27 cellular contexts compared by ENCODE assay signal in genomic region chr14:100781952-100782351, GRCh38. TPM values are rescaled to one million over a fixed set of nuclear protein-coding genes. Genes with fewer than 3 reads are reported as not detected.
DNase-seq lines count a peak whose midpoint lies in the region; ATAC-seq, FAIRE-seq and TF ChIP-seq lines count a peak whose summit lies in the region.
"Had no signal": no experiment of that assay in that cellular context is flagged by ENCODE, and none has a peak within 500 bp of the region (broad histone marks: within the 10 kb centered on the region; RNA-seq: fewer than 3 reads in every experiment).

No MANE protein-coding gene starts in this region.

- TF ChIP-seq EP300 in HepG2 (IDR thresholded peaks at IDR 0.05; ENCODE audit: low read depth in 2 of 2, low read length in 2 of 2), result no peak
- no peak for TF ChIP-seq EP300 in HepG2 (CRISPR knock-in tag; IDR thresholded peaks at IDR 0.05; ENCODE audit: borderline replicate concordance)

- no peak overlapping the region for H3K27ac ChIP-seq in HepG2 (ENCODE audit: extremely low read length, insufficient read depth, low read length)
- no peak overlapping the region for H3K27ac ChIP-seq in CD8-positive, alpha-beta T cell (ENCODE audit: low read depth, low read length)
- H3K27ac ChIP-seq in psoas muscle, result no peak overlapping the region
- H3K27ac ChIP-seq in testis, result no peak overlapping the region
- H3K27ac ChIP-seq: A549; BLaER1 treated with 17β-estradiol and CSF1 and Interleukin-3, amounts not matched to agents 10 nM and 100 nM; KMS-11; SJCRH30 had no signal

- H3K36me3 ChIP-seq in HepG2 (replicated peaks in 1 of 2; ENCODE audit: control insufficient read depth in 1 of 2, insufficient read depth in 2 of 2, low read length in 2 of 2) (no peaks in the 10 kb centered on the region), psoas muscle (ENCODE audit: insufficient read depth in 1 of 2, low read depth in 1 of 2) (no peaks in the 10 kb centered on the region), testis (ENCODE audit: low read depth, missing control alignments) (no peaks in the 10 kb centered on the region)
- H3K36me3 ChIP-seq in CD8-positive, alpha-beta T cell (ENCODE audit: insufficient read depth, low read length), result no peaks in the 10 kb centered on the region
- H3K36me3 ChIP-seq: BLaER1 treated with 17β-estradiol and CSF1 and Interleukin-3, amounts not matched to agents 10 nM and 100 nM; HAP-1; SJCRH30 had no signal

- H3K27ac Mint-ChIP-seq in brain (peak overlapping the region in 3 of 5 experiments; percentile 41 to 99 (median 95)), type B pancreatic cell (peak overlapping the region; percentile 59)
- no peak overlapping the region for H3K27ac Mint-ChIP-seq in CD8-positive, alpha-beta T cell
- H3K27ac Mint-ChIP-seq: CD4-positive, alpha-beta memory T cell; HFFc6 had no signal

- H3K4me2 ChIP-seq in HepG2 (ENCODE audit: low read depth, low read length), result no peak overlapping the region
- H3K4me2 ChIP-seq: A549; BLaER1 treated with 17β-estradiol and CSF1 and Interleukin-3, amounts not matched to agents 10 nM and 100 nM; KMS-11 had no signal

- H3K4me1 ChIP-seq in HepG2 (ENCODE audit: insufficient read depth, low read length), result peaks cover 50% of the 10 kb centered on the region
- H3K4me1 ChIP-seq in CD8-positive, alpha-beta T cell (ENCODE audit: insufficient read depth, low read length), result no peaks in the 10 kb centered on the region
- peaks cover 13% of the 10 kb centered on the region for H3K4me1 ChIP-seq in psoas muscle
- no peaks in the 10 kb centered on the region for H3K4me1 ChIP-seq in testis
- H3K4me1 ChIP-seq: A549; BLaER1 treated with 17β-estradiol and CSF1 and Interleukin-3, amounts not matched to agents 10 nM and 100 nM; Caco-2; HAP-1 had no signal

- no peak overlapping the region for H2AFZ ChIP-seq in HepG2 (ENCODE audit: low read length)

- TF ChIP-seq RAD21 in HepG2 (CRISPR knock-in tag; IDR thresholded peaks at IDR 0.05), result no peak

- H3K27me3 Mint-ChIP-seq in brain, result peaks cover 15% of the 10 kb centered on the region
- peaks cover 34% of the 10 kb centered on the region for H3K27me3 Mint-ChIP-seq in type B pancreatic cell
- no peaks in the 10 kb centered on the region for H3K27me3 Mint-ChIP-seq in CD8-positive, alpha-beta T cell (ENCODE audit: low read depth)

- H3K4me3 ChIP-seq in HepG2 (replicated peaks in 1 of 3; ENCODE audit: insufficient read depth in 1 of 3, low read depth in 2 of 3, low read length in 3 of 3) (no peak overlapping the region), psoas muscle (no peak overlapping the region), testis (no peak overlapping the region)
- no peak overlapping the region for H3K4me3 ChIP-seq in CD8-positive, alpha-beta T cell (ENCODE audit: low read depth, low read length)
- H3K4me3 ChIP-seq: A549; BLaER1 treated with 17β-estradiol and CSF1 and Interleukin-3, amounts not matched to agents 10 nM and 100 nM; GM12878; HAP-1; SJCRH30 had no signal

- POLR2A ChIA-PET in HepG2 (lab: Yijun Ruan, JAX), result no interaction called here
- POLR2A ChIA-PET in CD8-positive, alpha-beta T cell (lab: Charles Lee), result no interaction called here

- ATAC-seq in HepG2, result no peak
- no peak for ATAC-seq in CD8-positive, alpha-beta T cell
- ATAC-seq in psoas muscle, result no peak
- ATAC-seq: A549, GM12878, PC-3, Right ventricle myocardium inferior had no signal

- H3K9me3 Mint-ChIP-seq in brain (peaks cover 0 to 18% (median 0%) of the 10 kb centered on the region in 5 experiments), type B pancreatic cell (no peaks in the 10 kb centered on the region)
- H3K9me3 Mint-ChIP-seq in CD8-positive, alpha-beta T cell, result no peaks in the 10 kb centered on the region
- H3K9me3 Mint-ChIP-seq: CD4-positive, alpha-beta memory T cell; HFFc6 had no signal

- intact Hi-C loops in HepG2 (cut with micrococcal nuclease; ENCODE audit: unreplicated experiment), result no loop called here
- intact Hi-C loops in posterior vena cava (cut with DNase I), result no loop called here
- intact Hi-C loops in CD8-positive, alpha-beta T cell (cut with DNase I, micrococcal nuclease), result no loop called here
- intact Hi-C loops in psoas muscle (cut with DNase I), result no loop called here
- intact Hi-C loops in testis (cut with DNase I; ENCODE audit: low total_unique reads), result no loop called here

- H3K4me1 Mint-ChIP-seq in brain, result peaks cover 85% of the 10 kb centered on the region
- peaks cover 58% of the 10 kb centered on the region for H3K4me1 Mint-ChIP-seq in type B pancreatic cell (ENCODE audit: unreplicated experiment)
- no peaks in the 10 kb centered on the region for H3K4me1 Mint-ChIP-seq in CD8-positive, alpha-beta T cell (ENCODE audit: low read depth)
- H3K4me1 Mint-ChIP-seq: CD4-positive, alpha-beta memory T cell had no signal

- BruUV-seq in HepG2 (replicated peaks; lab: Mats Ljungman, UMichigan), result no TSS peak

- no peak for FAIRE-seq in HepG2 (lab: Jason Lieb, UNC)
- FAIRE-seq: A549, GM12878 had no signal

- no peak overlapping the region for H3K9ac ChIP-seq in HepG2 (ENCODE audit: insufficient read depth, low read depth, low read length)
- H3K9ac ChIP-seq: BLaER1 treated with 17β-estradiol and CSF1 and Interleukin-3, amounts not matched to agents 10 nM and 100 nM; KMS-11 had no signal

- CTCF ChIA-PET in HepG2 (lab: Yijun Ruan, JAX; ENCODE audit: low intra/inter-chr PET ratio, low total read pairs), result no interaction called here
- CTCF ChIA-PET in CD8-positive, alpha-beta T cell (lab: Charles Lee), result no interaction called here

- WGBS in HepG2 (ENCODE audit: low lambda C conversion rate), result 94% methylated on average over 8 of the region's 8 CpGs
- 93 to 96% (median 96%) methylated on average over 8 of the region's 8 CpGs for WGBS in psoas muscle, 3 donors
- WGBS in testis, 2 donors, result 88 to 92% methylated on average over 8 of the region's 8 CpGs

- H3K4me3 Mint-ChIP-seq in brain (no peak overlapping the region), type B pancreatic cell (no peak overlapping the region)
- no peak overlapping the region for H3K4me3 Mint-ChIP-seq in CD8-positive, alpha-beta T cell
- H3K4me3 Mint-ChIP-seq: CD4-positive, alpha-beta memory T cell; HFFc6 had no signal

- no peaks in the 10 kb centered on the region for H3K9me3 ChIP-seq in HepG2 (ENCODE audit: low read length)
- H3K9me3 ChIP-seq in CD8-positive, alpha-beta T cell (ENCODE audit: low read length), result no peaks in the 10 kb centered on the region
- no peaks in the 10 kb centered on the region for H3K9me3 ChIP-seq in psoas muscle
- H3K9me3 ChIP-seq in testis, result no peaks in the 10 kb centered on the region
- H3K9me3 ChIP-seq: A549; BLaER1 treated with 17β-estradiol and CSF1 and Interleukin-3, amounts not matched to agents 10 nM and 100 nM; Caco-2; HAP-1; SJCRH30 had no signal

- H3K36me3 Mint-ChIP-seq in brain (no peaks in the 10 kb centered on the region), type B pancreatic cell (no peaks in the 10 kb centered on the region)
- H3K36me3 Mint-ChIP-seq in CD8-positive, alpha-beta T cell, result no peaks in the 10 kb centered on the region
- H3K36me3 Mint-ChIP-seq: CD4-positive, alpha-beta memory T cell had no signal

- DNase-seq in HepG2 (ENCODE audit: low spot score), result no peak
- DNase-seq in posterior vena cava (ENCODE audit: low spot score), result peak; percentile 25
- DNase-seq in type B pancreatic cell (ENCODE audit: extremely low spot score, unreplicated experiment), result no peak
- no peak for DNase-seq in CD8-positive, alpha-beta T cell
- DNase-seq in psoas muscle, result no peak
- no peak for DNase-seq in testis
- DNase-seq: AML-193; CD4-positive, alpha-beta memory T cell; GDM1; GOT3; HFFc6; IMR-90; MM.1S; NCI-H2029; NCI-H446 treated with DMSO at 0.1 percent for 48 hours; NCI-H82; NK-92 treated with Interleukin-12 subunit alpha and Interleukin-12 subunit beta, amount 100 ng/mL, for 24 hours; PC-3; SJCRH30 had no signal

- in situ Hi-C loops in HepG2 (cut with HindIII; ENCODE audit: extremely low pct_ligation_motif_present, low pct_unique_long_range_greater_than_20kb), result no loop called here

- no peaks in the 10 kb centered on the region for H4K20me1 ChIP-seq in HepG2 (ENCODE audit: insufficient read depth, low read length)
- H4K20me1 ChIP-seq: BLaER1 treated with 17β-estradiol and CSF1 and Interleukin-3, amounts not matched to agents 10 nM and 100 nM had no signal

- no peaks in the 10 kb centered on the region for H3K27me3 ChIP-seq in HepG2 (ENCODE audit: control insufficient read depth in 1 of 2, insufficient read depth in 2 of 2, low read length in 2 of 2)
- no peaks in the 10 kb centered on the region for H3K27me3 ChIP-seq in CD8-positive, alpha-beta T cell (ENCODE audit: insufficient read depth, low read length)
- H3K27me3 ChIP-seq in psoas muscle (ENCODE audit: insufficient read depth in 3 of 3, low read length in 2 of 3), result no peaks in the 10 kb centered on the region
- H3K27me3 ChIP-seq in testis, result no peaks in the 10 kb centered on the region
- H3K27me3 ChIP-seq: BLaER1 treated with 17β-estradiol and CSF1 and Interleukin-3, amounts not matched to agents 10 nM and 100 nM; SJCRH30 had no signal

- no peaks in the 10 kb centered on the region for H3K79me2 ChIP-seq in HepG2 (ENCODE audit: insufficient read depth, low read length)

- TF ChIP-seq CTCF in brain (conservative IDR thresholded peaks at IDR 0.05) (no peak), HepG2 (CRISPR knock-in tag; IDR thresholded peaks at IDR 0.05) (no peak), type B pancreatic cell (conservative IDR thresholded peaks at IDR 0.05) (no peak), psoas muscle (IDR thresholded peaks at IDR 0.05) (no peak), testis (IDR thresholded peaks at IDR 0.05) (no peak)
- no peak for TF ChIP-seq CTCF in CD8-positive, alpha-beta T cell (IDR thresholded peaks at IDR 0.05)

- TF ChIP-seq POLR2A in HepG2 (IDR thresholded peaks at IDR 0.05; ENCODE audit: insufficient read depth in 1 of 2, low read depth in 2 of 2, low read length in 2 of 2) (no peak), testis (IDR thresholded peaks at IDR 0.05) (no peak)

RNA-seq across cellular contexts. Expression of gene MEG3, which starts 44.0 kb away (rescaled TPM):
- polyA plus RNA-seq in brain (ENCODE audit: insufficient read depth, low read depth, low replicate concordance) (33.5 TPM), HepG2 (2011; rRNA removed) (0.07 and 0.17 TPM in 2 replicates), psoas muscle (10 to 100 TPM; 17.8 to 26.9 (median 23.3) TPM), testis (ENCODE audit: insufficient read depth, low read depth, low replicate concordance) (107 TPM)
- total RNA-seq in HepG2 (2016; rRNA removed; fragmentation: Illumina TruSeq; extraction: Trizol) (not detected in 2 replicates), posterior vena cava (10 to 100 TPM; 56.2 to 99.4 TPM), type B pancreatic cell (ENCODE audit: low replicate concordance) (0.68 and 0.74 TPM in 2 replicates), psoas muscle (10 to 100 TPM; 21.8 to 52.6 (median 25.1) TPM), testis (100 to 1,000 TPM; 228 to 324 TPM)
- not detected in 2 replicates for total RNA-seq in HepG2 (2016; cell fraction: cytosol; rRNA removed; fragmentation: Illumina TruSeq; extraction: Trizol; ENCODE audit: low read depth)
- total RNA-seq in HepG2 (2016; cell fraction: insoluble cytoplasmic fraction; rRNA removed; fragmentation: Illumina TruSeq; extraction: Trizol), result not detected in 2 replicates
- total RNA-seq in HepG2 (2016; cell fraction: membrane; rRNA removed; fragmentation: Illumina TruSeq; extraction: Trizol), result not detected in 2 replicates
- total RNA-seq in HepG2 (2016; cell fraction: nucleus; rRNA removed; fragmentation: Illumina TruSeq; extraction: Trizol), result 0.38 TPM in 1 of 2 replicates, not detected in the other
- 0.03 TPM in 1 of 2 replicates, not detected in the other for polyA plus RNA-seq in HepG2 (2011; cell fraction: cytosol; rRNA removed)
- polyA plus RNA-seq in HepG2 (2011; cell fraction: nucleus; rRNA removed), result 0.59 and 0.62 TPM in 2 replicates
- polyA plus RNA-seq in HepG2 (2012), result 0.12 TPM in 1 of 2 replicates, not detected in the other
- not detected in 2 replicates for polyA plus RNA-seq in HepG2 (2016; cell fraction: cytosol; fragmentation: Illumina TruSeq; extraction: Trizol; ENCODE audit: low read depth)
- not detected in 2 replicates for polyA plus RNA-seq in HepG2 (2016; cell fraction: insoluble cytoplasmic fraction; fragmentation: Illumina TruSeq; extraction: Trizol; ENCODE audit: low read depth)
- not detected in 2 replicates for polyA plus RNA-seq in HepG2 (2016; cell fraction: membrane; fragmentation: Illumina TruSeq; extraction: Trizol; ENCODE audit: low read depth)
- polyA plus RNA-seq in HepG2 (2016; cell fraction: nucleus; fragmentation: Illumina TruSeq; extraction: Trizol; ENCODE audit: insufficient read depth, low read depth), result 0.15 TPM in 1 of 2 replicates, not detected in the other
- polyA minus RNA-seq in HepG2 (2011; rRNA and poly(A)+ RNA removed; ENCODE audit: low replicate concordance), result 0.08 TPM in 1 of 2 replicates, not detected in the other
- polyA minus RNA-seq in HepG2 (2011; cell fraction: cytosol; rRNA and poly(A)+ RNA removed), result not detected in 2 replicates
- polyA minus RNA-seq in HepG2 (2011; cell fraction: nucleus; rRNA and poly(A)+ RNA removed), result 0.12 and 0.26 TPM in 2 replicates
- total RNA-seq in CD8-positive, alpha-beta T cell, result not detected
- total RNA-seq: Caco-2; CD4-positive, alpha-beta memory T cell; PC-3 had no signal
- polyA plus RNA-seq: CD4-positive, alpha-beta memory T cell had no signal

RNA-seq across cellular contexts. Expression of gene DLK1, which starts 55.3 kb away (rescaled TPM):
- polyA plus RNA-seq in brain (ENCODE audit: insufficient read depth, low read depth, low replicate concordance) (233 TPM), HepG2 (2011; rRNA removed) (312 and 395 TPM in 2 replicates), psoas muscle (10 to 100 TPM in 1 of 3 donors, 1 to 10 TPM in 2; 2.6 to 10.7 (median 9.2) TPM), testis (ENCODE audit: insufficient read depth, low read depth, low replicate concordance) (45.6 TPM)
- total RNA-seq in HepG2 (2016; rRNA removed; fragmentation: Illumina TruSeq; extraction: Trizol) (48.2 and 95.5 TPM in 2 replicates), posterior vena cava (not detected), type B pancreatic cell (ENCODE audit: low replicate concordance) (149 and 405 TPM in 2 replicates), psoas muscle (10 to 100 TPM; 12.1 to 39.9 (median 25.3) TPM), testis (100 to 1,000 TPM in 1 of 2 donors, 10 to 100 TPM in 1; 59.4 to 109 TPM)
- 20.1 and 21.5 TPM in 2 replicates for total RNA-seq in HepG2 (2016; cell fraction: cytosol; rRNA removed; fragmentation: Illumina TruSeq; extraction: Trizol; ENCODE audit: low read depth)
- 42.8 and 103 TPM in 2 replicates for total RNA-seq in HepG2 (2016; cell fraction: insoluble cytoplasmic fraction; rRNA removed; fragmentation: Illumina TruSeq; extraction: Trizol)
- total RNA-seq in HepG2 (2016; cell fraction: membrane; rRNA removed; fragmentation: Illumina TruSeq; extraction: Trizol), result 36.0 and 50.6 TPM in 2 replicates
- total RNA-seq in HepG2 (2016; cell fraction: nucleus; rRNA removed; fragmentation: Illumina TruSeq; extraction: Trizol), result 89.0 and 105 TPM in 2 replicates
- 265 and 361 TPM in 2 replicates for polyA plus RNA-seq in HepG2 (2011; cell fraction: cytosol; rRNA removed)
- polyA plus RNA-seq in HepG2 (2011; cell fraction: nucleus; rRNA removed), result 341 and 399 TPM in 2 replicates
- polyA plus RNA-seq in HepG2 (2012), result 757 and 768 TPM in 2 replicates
- polyA plus RNA-seq in HepG2 (2016; cell fraction: cytosol; fragmentation: Illumina TruSeq; extraction: Trizol; ENCODE audit: low read depth), result 47.2 and 71.3 TPM in 2 replicates
- polyA plus RNA-seq in HepG2 (2016; cell fraction: insoluble cytoplasmic fraction; fragmentation: Illumina TruSeq; extraction: Trizol; ENCODE audit: low read depth), result 105 and 121 TPM in 2 replicates
- 59.9 and 79.2 TPM in 2 replicates for polyA plus RNA-seq in HepG2 (2016; cell fraction: membrane; fragmentation: Illumina TruSeq; extraction: Trizol; ENCODE audit: low read depth)
- polyA plus RNA-seq in HepG2 (2016; cell fraction: nucleus; fragmentation: Illumina TruSeq; extraction: Trizol; ENCODE audit: insufficient read depth, low read depth), result 324 and 361 TPM in 2 replicates
- polyA minus RNA-seq in HepG2 (2011; rRNA and poly(A)+ RNA removed; ENCODE audit: low replicate concordance), result 0.49 and 99.7 TPM in 2 replicates
- polyA minus RNA-seq in HepG2 (2011; cell fraction: cytosol; rRNA and poly(A)+ RNA removed), result 86.7 and 119 TPM in 2 replicates
- polyA minus RNA-seq in HepG2 (2011; cell fraction: nucleus; rRNA and poly(A)+ RNA removed), result 18.8 and 31.0 TPM in 2 replicates
- not detected for total RNA-seq in CD8-positive, alpha-beta T cell
- total RNA-seq: Caco-2; CD4-positive, alpha-beta memory T cell; HFFc6; PC-3 had no signal
- polyA plus RNA-seq: CD4-positive, alpha-beta memory T cell; GM12878 had no signal

Comparison
In these comparisons a context has a peak if more than half of its experiments do, and no peak if none do; other contexts are left out.
1. RNA of gene MEG3, which starts 44.0 kb away (total RNA-seq): 228 to 324 TPM in testis, 56.2 to 99.4 TPM in posterior vena cava and 21.8 to 52.6 TPM in psoas muscle; 0.68 to 0.74 TPM in type B pancreatic cell, not detected in CD8-positive, alpha-beta T cell and 0.38 TPM in HepG2; every median in the first group is over 10 times any median in the second.
2. RNA of gene DLK1, which starts 55.3 kb away (total RNA-seq): 149 to 405 TPM in type B pancreatic cell, 59.4 to 109 TPM in testis, 20.1 to 105 TPM in HepG2 and 12.1 to 39.9 TPM in psoas muscle; not detected in posterior vena cava and not detected in CD8-positive, alpha-beta T cell; every median in the first group is over 10 times any median in the second.